In the genomic region with DNA sequence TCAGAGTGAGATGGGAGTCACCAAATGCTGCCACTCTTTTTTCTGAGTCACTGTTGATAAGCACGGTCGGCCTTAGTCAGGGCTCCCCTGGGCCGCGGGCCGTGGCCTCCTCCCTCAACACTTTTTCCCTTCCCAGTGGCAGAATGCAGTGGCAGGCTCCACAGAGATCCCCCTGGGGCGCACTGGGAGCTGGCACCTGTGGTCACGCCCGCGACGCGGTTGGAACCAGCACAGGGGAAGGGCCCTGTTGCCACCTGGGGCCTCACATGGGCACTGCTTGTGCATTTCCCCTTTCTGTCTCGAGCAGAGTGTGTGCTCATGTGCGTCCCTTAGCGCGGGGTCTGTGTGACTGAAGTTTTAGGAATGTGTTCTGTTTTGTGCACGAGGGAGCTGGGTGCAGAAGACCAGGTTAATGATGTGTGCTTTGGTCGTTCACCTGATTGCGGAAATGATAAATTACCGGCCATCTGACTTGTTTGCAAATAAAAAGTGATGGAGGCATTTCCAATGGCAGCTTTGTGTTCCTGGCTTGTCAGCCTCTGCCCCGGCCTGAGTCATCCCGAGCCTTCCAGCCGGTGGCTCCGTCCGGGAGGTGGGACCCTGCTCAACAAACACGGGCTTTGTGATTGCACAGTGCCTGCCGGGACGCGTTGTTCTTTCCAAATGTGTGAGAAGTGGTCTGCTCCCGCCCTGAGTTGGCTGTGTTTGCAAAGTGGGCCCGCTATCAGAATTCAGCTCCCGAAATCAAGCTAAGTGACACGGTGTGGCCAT, we compare ENCODE assay signal across 8 cellular contexts.
DNase-seq lines count a peak whose midpoint lies in the region; ATAC-seq and TF ChIP-seq lines count a peak whose summit lies in the region.

No MANE protein-coding gene starts in this region.

- H3K27me3 ChIP-seq in AG04450 (ENCODE audit: control insufficient read depth, insufficient read depth, low read length), result no peaks in the 10 kb centered on the region
- no peaks in the 10 kb centered on the region for H3K27me3 ChIP-seq in adrenal gland
- no peaks in the 10 kb centered on the region for H3K27me3 ChIP-seq in tibial nerve

- H3K36me3 ChIP-seq in adrenal gland (replicated peaks in 1 of 2), result no peaks in the 10 kb centered on the region
- H3K36me3 ChIP-seq in tibial nerve, result peaks cover 0 to 6% (median 0%) of the 10 kb centered on the region in 3 donors

- TF ChIP-seq POLR2A in adrenal gland (IDR thresholded peaks at IDR 0.05), result no peak
- no peak for TF ChIP-seq POLR2A in tibial nerve (IDR thresholded peaks at IDR 0.05)

- no peak overlapping the region for H3K4me3 ChIP-seq in AG04450 (ENCODE audit: low read depth, low read length)
- no peak overlapping the region for H3K4me3 ChIP-seq in adrenal gland
- H3K4me3 ChIP-seq in tibial nerve, result no peak overlapping the region

- peak; percentile 45 to 88 for TF ChIP-seq EP300 in tibial nerve (IDR thresholded peaks at IDR 0.05)

- CTCF ChIA-PET in AG04450 (lab: Charles Lee), result interaction anchor here (1.7 kb wide), 2 partner anchors 18 to 31 kb away, joined by 4 to 6 read pairs; no protein-coding TSS in a partner anchor

- peak overlapping the region; percentile 61 for H3K27ac ChIP-seq in AG04450 (ENCODE audit: low read depth, low read length)
- H3K27ac ChIP-seq in adrenal gland, result no peak overlapping the region
- peak overlapping the region; percentile 44 to 92 (median 74) for H3K27ac ChIP-seq in tibial nerve

- POLR2A ChIA-PET in AG04450 (lab: Yijun Ruan, JAX), result no interaction called here

- 60 to 66% (median 64%) methylated on average over 29 to 32 of the region's 32 CpGs for WGBS in adrenal gland, 4 donors
- WGBS in tibial nerve, 2 donors, result 56 to 57% methylated on average over 32 of the region's 32 CpGs

- H3K4me1 ChIP-seq in adrenal gland (replicated peaks in 1 of 2) (peaks cover 3 to 12% of the 10 kb centered on the region in 2 donors), tibial nerve (peaks cover 4 to 31% (median 15%) of the 10 kb centered on the region in 4 donors)

- intact Hi-C loops in adrenal gland (cut with DNase I), result no loop called here

- ATAC-seq in HG03135 (IDR thresholded peaks at IDR 0.05; ENCODE audit: unreplicated experiment), result no peak

- DNase-seq in AG04450 (ENCODE audit: low read depth, low spot score), result no peak
- peak; percentile 90 for DNase-seq in HT1080 (ENCODE audit: low read depth)
- peak in 5 of 7 donors; percentile 17 to 55 (median 50) for DNase-seq in adrenal gland
- peak; percentile 36 for DNase-seq in kidney glomerular epithelial cell (lab: John Stamatoyannopoulos, UW)
- peak; percentile 42 to 43 for DNase-seq in tibial nerve (ENCODE audit: low spot score in 2 of 2)
- no peak for DNase-seq in effector CD4-positive, alpha-beta T cell
- no peak for DNase-seq in NCI-H345 (lab: John Stamatoyannopoulos, UW)

- H3K9me3 ChIP-seq in AG04450 (ENCODE audit: control insufficient read depth, insufficient read depth, low read length) (no peaks in the 10 kb centered on the region; the same call in 1 of the 2 replicates), adrenal gland (replicated peaks in 1 of 3) (no peaks in the 10 kb centered on the region), tibial nerve (no peaks in the 10 kb centered on the region)

- no peak for TF ChIP-seq CTCF in AG04450 (IDR thresholded peaks at IDR 0.05; ENCODE audit: low read depth, low read length)
- TF ChIP-seq CTCF in adrenal gland (IDR thresholded peaks at IDR 0.05), result no peak
- TF ChIP-seq CTCF in tibial nerve (IDR thresholded peaks at IDR 0.05), result no peak

Comparison
In these comparisons a context has a peak if more than half of its experiments do, and no peak if none do; other contexts are left out.
1. DNase-seq: peak in HT1080 (single experiment), adrenal gland (5 of 7), kidney glomerular epithelial cell (single experiment) and tibial nerve (2 of 2); none in AG04450 (single experiment), effector CD4-positive, alpha-beta T cell (single experiment) and NCI-H345 (single experiment).
2. H3K27ac ChIP-seq: peak in AG04450 (single experiment) and tibial nerve (4 of 4); none in adrenal gland (0 of 5).